In genomic region chr13:83845121-83845520, GRCh38 we compare ENCODE assay signal across 17 cellular contexts. TPM values are rescaled to one million over a fixed set of nuclear protein-coding genes. Genes with fewer than 3 reads are reported as not detected.
A peak's percentile ranks its signal among the peaks of the same experiment; 100 is the strongest.
DNase-seq lines count a peak whose midpoint lies in the region; ATAC-seq and TF ChIP-seq lines count a peak whose summit lies in the region.
"Had no signal": no experiment of that assay in that cellular context is flagged by ENCODE, and none has a peak within 500 bp of the region (broad histone marks: within the 10 kb centered on the region; RNA-seq: fewer than 3 reads in every experiment).

No MANE protein-coding gene starts in this region.

- CTCF ChIA-PET in IMR-90 (lab: Yijun Ruan, JAX): no interaction called here

- H2AFZ ChIP-seq in IMR-90 (replicated peaks; ENCODE audit: low read length, poor library complexity): no peak overlapping the region
- H2AFZ ChIP-seq: GM23338 had no signal

- H3K27me3 ChIP-seq in IMR-90 (ENCODE audit: control insufficient read depth, insufficient read depth, low read length): no peaks in the 10 kb centered on the region
- no peaks in the 10 kb centered on the region for H3K27me3 ChIP-seq in vagina
- H3K27me3 ChIP-seq: BE2C had no signal

- no peak overlapping the region for H3K18ac ChIP-seq in IMR-90 (ENCODE audit: low read depth, low read length)

- H3K36me3 ChIP-seq in IMR-90 (ENCODE audit: control insufficient read depth, insufficient read depth, low read length) (no peaks in the 10 kb centered on the region), vagina (no peaks in the 10 kb centered on the region)
- H3K36me3 ChIP-seq: BE2C had no signal

- H2BK20ac ChIP-seq in IMR-90 (ENCODE audit: low read depth, low read length): no peak overlapping the region

- no peaks in the 10 kb centered on the region for H4K20me1 ChIP-seq in IMR-90 (ENCODE audit: insufficient read depth, low read length)

- H2AK5ac ChIP-seq in IMR-90 (ENCODE audit: low read depth, low read length): no peak overlapping the region

- ATAC-seq in IMR-90 (ENCODE audit: low read depth) (no peak), GM18517 (IDR thresholded peaks at IDR 0.05; ENCODE audit: unreplicated experiment) (no peak), GM21447 (IDR thresholded peaks at IDR 0.05; ENCODE audit: unreplicated experiment) (no peak)
- ATAC-seq: GM23338 had no signal

- no peak overlapping the region for H3K4me2 ChIP-seq in IMR-90 (ENCODE audit: low read depth, low read length)
- H3K4me2 ChIP-seq: GM23338 had no signal

- POLR2A ChIA-PET in IMR-90 (lab: Charles Lee; ENCODE audit: unreplicated experiment): no interaction called here

- intact Hi-C loops in IMR-90 (cut with micrococcal nuclease): no loop called here
- intact Hi-C loops in vagina (cut with DNase I): no loop called here

- TF ChIP-seq POLR2A in IMR-90 (IDR thresholded peaks at IDR 0.05; ENCODE audit: low read depth, low read length) (no peak), vagina (IDR thresholded peaks at IDR 0.05) (no peak)

- no peak overlapping the region for H2BK5ac ChIP-seq in IMR-90 (ENCODE audit: low read depth, low read length, poor library complexity, severe bottlenecking)

- H3K14ac ChIP-seq in IMR-90 (replicated peaks; ENCODE audit: low read depth, low read length): no peak overlapping the region

- dilution Hi-C loops in IMR-90 (cut with HindIII; ENCODE audit: low sequenced_read_pairs, unreplicated experiment): no loop called here

- WGBS in IMR-90 (ENCODE audit: extremely low coverage in 2 of 2, insufficient read length in 1 of 2), 2 experiments: no CpG with 5 or more reads among the region's 2 CpGs

- H3K4me1 ChIP-seq in IMR-90 (ENCODE audit: control insufficient read depth, insufficient read depth, low read length) (no peaks in the 10 kb centered on the region), vagina (no peaks in the 10 kb centered on the region)
- H3K4me1 ChIP-seq: BE2C had no signal

- in situ Hi-C loops in IMR-90 (cut with MboI; ENCODE audit: low sequenced_read_pairs): no loop called here
- in situ Hi-C loops in astrocyte of the spinal cord (cut with HindIII; ENCODE audit: low sequenced_read_pairs): no loop called here

- H3K23ac ChIP-seq in IMR-90 (ENCODE audit: low read depth, low read length): no peak overlapping the region

- no peak overlapping the region for H3K56ac ChIP-seq in IMR-90 (ENCODE audit: extremely low read depth, insufficient read depth, low read length)

- TF ChIP-seq CTCF in IMR-90 (conservative IDR thresholded peaks at IDR 0.05; ENCODE audit: low read depth, low read length): no peak
- TF ChIP-seq CTCF in astrocyte of the spinal cord (IDR thresholded peaks at IDR 0.05; ENCODE audit: low read depth, low read length): no peak
- no peak for TF ChIP-seq CTCF in vagina (IDR thresholded peaks at IDR 0.05)

- H4K8ac ChIP-seq in IMR-90 (ENCODE audit: low read depth in 2 of 2, low read length in 2 of 2): no peak overlapping the region

- no peak overlapping the region for H4K5ac ChIP-seq in IMR-90 (ENCODE audit: low read depth, low read length)

- H3K9me1 ChIP-seq in IMR-90 (ENCODE audit: insufficient read depth, low read length): no peaks in the 10 kb centered on the region

- no peak overlapping the region for H2BK120ac ChIP-seq in IMR-90 (ENCODE audit: low read depth, low read length)

- H3K9me3 ChIP-seq in IMR-90 (ENCODE audit: control insufficient read depth, insufficient read depth, low read length) (no peaks in the 10 kb centered on the region), vagina (no peaks in the 10 kb centered on the region)
- H3K9me3 ChIP-seq: BE2C had no signal

- no peak overlapping the region for H4K91ac ChIP-seq in IMR-90 (ENCODE audit: insufficient read depth, low read depth, low read length)

- H3K27ac ChIP-seq in IMR-90 (ENCODE audit: insufficient read depth, low read length) (no peak overlapping the region), vagina (no peak overlapping the region)
- H3K27ac ChIP-seq: 22Rv1, C4-2B had no signal

- H3K4me3 ChIP-seq in IMR-90 (ENCODE audit: insufficient read depth, low read depth, low read length) (no peak overlapping the region), astrocyte of the spinal cord (ENCODE audit: low read depth, low read length) (no peak overlapping the region), vagina (no peak overlapping the region)
- H3K4me3 ChIP-seq: GM23338 had no signal

- TF ChIP-seq RAD21 in IMR-90 (IDR thresholded peaks at IDR 0.05; ENCODE audit: low read length): no peak

- DNase-seq in A172 (ENCODE audit: low spot score): peak; percentile 3
- peak; percentile 33 for DNase-seq in EL
- peak; percentile 4 for DNase-seq in IMR-90
- peak; percentile 29 for DNase-seq in astrocyte of the spinal cord (ENCODE audit: low read depth, low spot score)
- no peak for DNase-seq in activated gamma-delta T cell (lab: John Stamatoyannopoulos, UW)
- DNase-seq in vagina (ENCODE audit: extremely low spot score in 2 of 2): no peak
- DNase-seq: BE2C; CD4-positive, alpha-beta memory T cell; DMS153; DMS79 treated with DMSO at 0.1 percent for 48 hours; H9 had no signal

- H2BK15ac ChIP-seq in IMR-90 (ENCODE audit: low read depth, low read length): no peak overlapping the region

- no peak overlapping the region for H3K9ac ChIP-seq in IMR-90 (ENCODE audit: low read depth, low read length)

- BruUV-seq in IMR-90 (replicated peaks; lab: Mats Ljungman, UMichigan): no TSS peak

- H2AK9ac ChIP-seq in IMR-90 (replicated peaks; ENCODE audit: low read depth, low read length, poor library complexity): no peak overlapping the region

- H3K79me1 ChIP-seq in IMR-90 (ENCODE audit: low read depth in 1 of 2, low read length in 2 of 2): no peaks in the 10 kb centered on the region

- no peak overlapping the region for H3K4ac ChIP-seq in IMR-90 (ENCODE audit: low read depth, low read length)

TF ChIP-seq in IMR-90, 13 proteins besides CTCF, POLR2A, EP300 and RAD21:
- TF ChIP-seq ELK1 (IDR thresholded peaks at IDR 0.05; ENCODE audit: borderline replicate concordance, low read depth, low read length) (no peak), MAFK (IDR thresholded peaks at IDR 0.05; ENCODE audit: low read depth, low read length) (no peak), RFX5 (IDR thresholded peaks at IDR 0.05; ENCODE audit: low read depth, low read length) (no peak), USF2 (IDR thresholded peaks at IDR 0.05; ENCODE audit: low read depth, low read length) (no peak), FOS (IDR thresholded peaks at IDR 0.05; ENCODE audit: low read depth, low read length) (no peak), SMC3 (IDR thresholded peaks at IDR 0.05; ENCODE audit: low read depth, low read length) (no peak), RCOR1 (IDR thresholded peaks at IDR 0.05; ENCODE audit: insufficient replicate concordance, low read length) (no peak), BHLHE40 (IDR thresholded peaks at IDR 0.05; ENCODE audit: low read depth, low read length) (no peak), MAZ (IDR thresholded peaks at IDR 0.05; ENCODE audit: borderline replicate concordance, low read depth, low read length) (no peak), CHD1 (IDR thresholded peaks at IDR 0.05; ENCODE audit: low read depth, low read length) (no peak), NFE2L2 (IDR thresholded peaks at IDR 0.05; ENCODE audit: low read depth, low read length) (no peak), MXI1 (IDR thresholded peaks at IDR 0.05; ENCODE audit: borderline replicate concordance, low read depth, low read length) (no peak), CEBPB (IDR thresholded peaks at IDR 0.05; ENCODE audit: low read depth, low read length) (no peak)

RNA-seq across cellular contexts. Expression of gene SLITRK1, which starts 37.2 kb away (rescaled TPM):
- 0.72 and 0.89 TPM in 2 replicates for total RNA-seq in A172 (2014; rRNA removed; shearing (Covaris generic))
- total RNA-seq in IMR-90 (2012; rRNA removed) (under 0.01 TPM in 2 replicates), vagina (not detected)
- 0.04 and 0.07 TPM in 2 replicates for polyA plus RNA-seq in IMR-90 (2012; rRNA removed)
- 0.02 TPM in 1 of 2 replicates, not detected in the other for polyA plus RNA-seq in IMR-90 (2012; cell fraction: cytosol; rRNA removed)
- polyA plus RNA-seq in IMR-90 (2012; cell fraction: nucleus; rRNA removed; ENCODE audit: low replicate concordance): 0.03 and 0.06 TPM in 2 replicates
- total RNA-seq: CD4-positive, alpha-beta memory T cell; HT-29 had no signal
- polyA plus RNA-seq: CD4-positive, alpha-beta memory T cell had no signal

Comparison
In these comparisons a context has a peak if more than half of its experiments do, and no peak if none do; other contexts are left out.
1. DNase-seq: peak in A172 (single experiment), EL (single experiment), IMR-90 (single experiment) and astrocyte of the spinal cord (single experiment); none in activated gamma-delta T cell (single experiment) and vagina (0 of 2).